8 cellular contexts compared by ENCODE assay signal in the genomic region with DNA sequence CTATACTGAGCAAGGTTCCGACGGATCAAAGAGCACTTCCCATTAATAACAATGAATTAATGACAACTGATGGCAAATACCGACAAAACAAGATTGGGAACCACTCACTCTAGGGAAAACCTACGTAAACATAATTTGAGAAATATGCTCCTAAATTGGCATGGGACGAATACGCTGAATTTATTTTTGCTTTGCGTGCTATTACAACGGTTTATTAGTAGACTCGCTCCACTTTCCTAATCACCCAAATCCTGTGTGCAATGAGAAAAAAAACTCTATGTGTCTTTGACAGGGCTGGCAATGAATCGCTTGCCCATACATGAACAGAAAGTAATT. TPM values are rescaled to one million over a fixed set of nuclear protein-coding genes. Genes with fewer than 3 reads are reported as not detected.
DNase-seq lines count a peak whose midpoint lies in the region; ATAC-seq and TF ChIP-seq lines count a peak whose summit lies in the region.

No MANE protein-coding gene starts in this region.

- TF ChIP-seq CTCF in 22Rv1 (IDR thresholded peaks at IDR 0.05) (no peak), HL-60 (IDR thresholded peaks at IDR 0.05; ENCODE audit: insufficient read depth, low read length) (no peak), cardiac fibroblast (IDR thresholded peaks at IDR 0.05; ENCODE audit: low read depth, low read length) (no peak)

- H3K9me3 ChIP-seq in mononuclear cell (ENCODE audit: low read depth, low read length), result no peaks in the 10 kb centered on the region

- H3K27me3 ChIP-seq in HL-60 (ENCODE audit: insufficient read depth, poor library complexity, severe bottlenecking), result no peaks in the 10 kb centered on the region
- H3K27me3 ChIP-seq in mononuclear cell (ENCODE audit: insufficient read depth, low read length), result no peaks in the 10 kb centered on the region

- DNase-seq in HL-60 (ENCODE audit: low read depth in 1 of 2, low spot score in 1 of 2) (no peak), cardiac fibroblast (ENCODE audit: low read depth in 2 of 2) (no peak), NOMO-1 treated with DMSO at 0.1 percent for 48 hours (lab: John Stamatoyannopoulos, UW; ENCODE audit: unreplicated experiment) (no peak), NCI-H446 (lab: John Stamatoyannopoulos, UW) (no peak)

- no peak for ATAC-seq in HG03442 (IDR thresholded peaks at IDR 0.05; ENCODE audit: unreplicated experiment)
- ATAC-seq in HG03097 (IDR thresholded peaks at IDR 0.05; ENCODE audit: low FRiP score, unreplicated experiment), result no peak

- H3K4me3 ChIP-seq in HL-60 (replicated peaks; ENCODE audit: insufficient read depth, low read length), result peak overlapping the region; percentile 97
- peak overlapping the region; percentile 74 to 92 for H3K4me3 ChIP-seq in cardiac fibroblast (replicated peaks in 1 of 2; ENCODE audit: low read depth in 2 of 2, low read length in 2 of 2)
- peak overlapping the region; percentile 93 for H3K4me3 ChIP-seq in mononuclear cell (ENCODE audit: low read length)

- H3K4me1 ChIP-seq in mononuclear cell (ENCODE audit: insufficient read depth, low read length), result peaks cover 15% of the 10 kb centered on the region

- peak overlapping the region; percentile 68 for H3K27ac ChIP-seq in 22Rv1
- H3K27ac ChIP-seq in HL-60 (replicated peaks), result peak overlapping the region; percentile 74

RNA-seq across cellular contexts. Expression of gene SLC25A12, which starts 0.5 kb away (rescaled TPM):
- 14.8 TPM for total RNA-seq in mononuclear cell

RNA-seq across cellular contexts. Expression of gene HAT1, which starts 27.7 kb away (rescaled TPM):
- total RNA-seq in mononuclear cell, result 39.0 TPM
